1 cellular context compared by ENCODE assay signal in the genomic region with DNA sequence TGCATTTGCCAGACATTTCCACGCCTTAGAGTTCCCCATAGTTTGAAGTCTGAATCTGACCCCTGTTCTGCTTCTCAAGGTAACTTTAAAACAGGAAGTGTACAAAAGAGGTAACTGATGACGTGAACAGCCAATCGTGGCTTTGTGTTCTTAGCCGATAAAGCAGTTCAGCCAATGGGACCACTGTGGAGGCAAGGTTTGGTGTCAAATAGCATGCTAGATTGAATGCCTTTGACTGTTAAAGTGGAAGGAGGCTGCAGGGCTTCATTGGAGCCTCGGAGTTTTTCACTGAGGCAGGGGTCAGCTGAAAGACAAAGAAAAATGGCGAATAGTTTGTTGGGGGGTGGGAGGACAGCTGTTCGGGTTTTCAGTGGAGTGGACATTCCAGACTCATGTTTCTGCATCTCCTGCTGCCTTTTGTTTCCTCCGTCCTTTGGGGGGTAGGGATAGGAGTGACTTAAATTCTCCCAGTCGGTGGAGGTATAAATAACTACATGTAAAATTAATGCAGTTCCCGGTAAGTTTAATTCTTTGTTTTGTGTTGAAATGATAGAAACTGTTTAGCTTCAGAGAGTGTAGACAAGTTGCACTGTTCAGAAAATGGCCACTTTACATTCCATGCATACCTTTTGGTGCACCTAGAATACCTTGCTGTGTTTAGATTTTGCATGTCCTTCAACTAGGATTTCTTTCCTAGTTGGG.
A peak's percentile ranks its signal among the peaks of the same experiment; 100 is the strongest.
TF ChIP-seq lines count a peak whose summit lies in the region.

No MANE protein-coding gene starts in this region.

TF ChIP-seq in HepG2, 621 proteins besides CTCF, POLR2A, EP300 and RAD21 (continued from another document and continues in another):
- TF ChIP-seq FOXM1 (CRISPR knock-in tag; IDR thresholded peaks at IDR 0.05) (no peak), SMC3 (IDR thresholded peaks at IDR 0.05; ENCODE audit: low read length) (no peak), ZNF878 (CRISPR knock-in tag; IDR thresholded peaks at IDR 0.05) (no peak), ZFYVE20 (CRISPR knock-in tag; IDR thresholded peaks at IDR 0.05; ENCODE audit: borderline replicate concordance, low read depth) (no peak), BCL6 (CRISPR knock-in tag; IDR thresholded peaks at IDR 0.05) (0 out of 2 replicates have a peak, but pooled peaks have one; percentile 49), ZNF792 (CRISPR knock-in tag; IDR thresholded peaks at IDR 0.05) (peak; percentile 41; the same call in 1 of the 2 replicates), REL (CRISPR knock-in tag; conservative IDR thresholded peaks at IDR 0.05) (no peak), ZNF614 (CRISPR knock-in tag; IDR thresholded peaks at IDR 0.05; ENCODE audit: borderline replicate concordance) (no peak), GATAD2A (CRISPR knock-in tag; IDR thresholded peaks at IDR 0.05) (peak; percentile 14; the same call in 1 of the 2 replicates), ZC3H4 (CRISPR knock-in tag; IDR thresholded peaks at IDR 0.05; ENCODE audit: borderline replicate concordance) (peak; percentile 21; the same call in 1 of the 2 replicates), JDP2 (CRISPR knock-in tag; IDR thresholded peaks at IDR 0.05; ENCODE audit: borderline replicate concordance) (no peak), SP1 (IDR thresholded peaks at IDR 0.05) (no peak), SP1 (CRISPR knock-in tag; IDR thresholded peaks at IDR 0.05) (no peak), MIER3 (CRISPR knock-in tag; IDR thresholded peaks at IDR 0.05; ENCODE audit: borderline replicate concordance) (0 out of 2 replicates have a peak, but pooled peaks have one; percentile 29), SAFB2 (CRISPR knock-in tag; IDR thresholded peaks at IDR 0.05; ENCODE audit: borderline replicate concordance, low read depth) (no peak), CREB1 (IDR thresholded peaks at IDR 0.05) (peak; percentile 94), CREB1 (CRISPR knock-in tag; IDR thresholded peaks at IDR 0.05) (peak; percentile 95), ZNF30 (CRISPR knock-in tag; IDR thresholded peaks at IDR 0.05) (no peak), KDM4B (CRISPR knock-in tag; IDR thresholded peaks at IDR 0.05) (no peak), SIX4 (CRISPR knock-in tag; IDR thresholded peaks at IDR 0.05) (peak; percentile 97), KDM6A (CRISPR knock-in tag; IDR thresholded peaks at IDR 0.05; ENCODE audit: low read depth) (no peak), KDM5A (IDR thresholded peaks at IDR 0.05; ENCODE audit: borderline replicate concordance, low read length) (0 out of 2 replicates have a peak, but pooled peaks have one; percentile 76), MTA1 (CRISPR knock-in tag; IDR thresholded peaks at IDR 0.05; ENCODE audit: borderline replicate concordance) (no peak), DNMT3B (CRISPR knock-in tag; conservative IDR thresholded peaks at IDR 0.05) (no peak), CBFB (CRISPR knock-in tag; IDR thresholded peaks at IDR 0.05) (0 out of 2 replicates have a peak, but pooled peaks have one; percentile 21), NKX3-1 (CRISPR knock-in tag; IDR thresholded peaks at IDR 0.05) (no peak), ZSCAN20 (CRISPR knock-in tag; IDR thresholded peaks at IDR 0.05; ENCODE audit: borderline replicate concordance) (no peak), TCF7 (IDR thresholded peaks at IDR 0.05; ENCODE audit: low read depth) (no peak), ZFP1 (CRISPR knock-in tag; IDR thresholded peaks at IDR 0.05) (no peak), ZNF441 (CRISPR knock-in tag; IDR thresholded peaks at IDR 0.05; ENCODE audit: borderline replicate concordance) (no peak; the same call in 1 of the 2 replicates), NFKBIZ (CRISPR knock-in tag; IDR thresholded peaks at IDR 0.05) (no peak), NONO (IDR thresholded peaks at IDR 0.05) (no peak), NONO (CRISPR knock-in tag; conservative IDR thresholded peaks at IDR 0.05) (no peak), ZNF230 (CRISPR knock-in tag; IDR thresholded peaks at IDR 0.05) (no peak), TARDBP (CRISPR knock-in tag; IDR thresholded peaks at IDR 0.05) (no peak), ZNF484 (CRISPR knock-in tag; IDR thresholded peaks at IDR 0.05; ENCODE audit: borderline replicate concordance, low read depth) (no peak), RBFOX2 (IDR thresholded peaks at IDR 0.05; ENCODE audit: low read depth, low read length) (peak; percentile 72), ZNF598 (CRISPR knock-in tag; IDR thresholded peaks at IDR 0.05; ENCODE audit: borderline replicate concordance) (no peak), ZNF619 (CRISPR knock-in tag; IDR thresholded peaks at IDR 0.05) (no peak), PLRG1 (conservative IDR thresholded peaks at IDR 0.05) (no peak), RFXAP (CRISPR knock-in tag; IDR thresholded peaks at IDR 0.05; ENCODE audit: borderline replicate concordance) (0 out of 2 replicates have a peak, but pooled peaks have one; percentile 48), CBX5 (CRISPR knock-in tag; IDR thresholded peaks at IDR 0.05; ENCODE audit: borderline replicate concordance) (no peak), ZNF138 (CRISPR knock-in tag; IDR thresholded peaks at IDR 0.05; ENCODE audit: low read depth) (no peak), ZNF343 (CRISPR knock-in tag; IDR thresholded peaks at IDR 0.05) (no peak), STAT5B (CRISPR knock-in tag; IDR thresholded peaks at IDR 0.05) (no peak), RARA (CRISPR knock-in tag; IDR thresholded peaks at IDR 0.05) (no peak; the same call in 1 of the 2 replicates), ZNF292 (CRISPR knock-in tag; IDR thresholded peaks at IDR 0.05; ENCODE audit: borderline replicate concordance, low read depth) (no peak), HNF4A (CRISPR knock-in tag; IDR thresholded peaks at IDR 0.05) (no peak), ZNF839 (CRISPR knock-in tag; IDR thresholded peaks at IDR 0.05; ENCODE audit: borderline replicate concordance) (no peak), ZNF841 (CRISPR knock-in tag; IDR thresholded peaks at IDR 0.05; ENCODE audit: borderline replicate concordance) (no peak), IRF2 (CRISPR knock-in tag; IDR thresholded peaks at IDR 0.05) (0 out of 2 replicates have a peak, but pooled peaks have one; percentile 9), CHD2 (IDR thresholded peaks at IDR 0.05; ENCODE audit: low read depth, low read length) (no peak)
- TF ChIP-seq, protein P1, sequence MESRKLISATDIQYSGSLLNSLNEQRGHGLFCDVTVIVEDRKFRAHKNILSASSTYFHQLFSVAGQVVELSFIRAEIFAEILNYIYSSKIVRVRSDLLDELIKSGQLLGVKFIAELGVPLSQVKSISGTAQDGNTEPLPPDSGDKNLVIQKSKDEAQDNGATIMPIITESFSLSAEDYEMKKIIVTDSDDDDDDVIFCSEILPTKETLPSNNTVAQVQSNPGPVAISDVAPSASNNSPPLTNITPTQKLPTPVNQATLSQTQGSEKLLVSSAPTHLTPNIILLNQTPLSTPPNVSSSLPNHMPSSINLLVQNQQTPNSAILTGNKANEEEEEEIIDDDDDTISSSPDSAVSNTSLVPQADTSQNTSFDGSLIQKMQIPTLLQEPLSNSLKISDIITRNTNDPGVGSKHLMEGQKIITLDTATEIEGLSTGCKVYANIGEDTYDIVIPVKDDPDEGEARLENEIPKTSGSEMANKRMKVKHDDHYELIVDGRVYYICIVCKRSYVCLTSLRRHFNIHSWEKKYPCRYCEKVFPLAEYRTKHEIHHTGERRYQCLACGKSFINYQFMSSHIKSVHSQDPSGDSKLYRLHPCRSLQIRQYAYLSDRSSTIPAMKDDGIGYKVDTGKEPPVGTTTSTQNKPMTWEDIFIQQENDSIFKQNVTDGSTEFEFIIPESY (CRISPR knock-in tag; IDR thresholded peaks at IDR 0.05): no peak
- TF ChIP-seq, protein P2, sequence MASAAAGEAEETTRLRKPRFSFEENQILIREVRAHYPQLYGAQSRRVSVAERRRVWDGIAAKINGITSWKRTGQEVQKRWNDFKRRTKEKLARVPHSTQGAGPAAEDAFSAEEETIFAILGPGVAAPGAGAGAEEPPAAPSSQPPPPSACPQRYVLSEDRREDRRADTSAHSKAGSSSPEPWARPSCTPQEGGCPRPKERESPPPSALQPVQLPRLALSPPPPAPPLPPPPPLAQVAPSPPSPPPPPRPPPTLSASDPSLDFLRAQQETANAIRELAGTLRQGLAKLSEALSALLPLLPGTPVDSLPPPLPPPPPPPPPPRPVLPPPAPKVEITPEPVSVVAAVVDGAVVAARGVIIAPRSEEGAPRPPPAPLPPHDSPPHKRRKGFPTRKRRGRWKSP (CRISPR knock-in tag; IDR thresholded peaks at IDR 0.05): no peak
- TF ChIP-seq, protein P3, sequence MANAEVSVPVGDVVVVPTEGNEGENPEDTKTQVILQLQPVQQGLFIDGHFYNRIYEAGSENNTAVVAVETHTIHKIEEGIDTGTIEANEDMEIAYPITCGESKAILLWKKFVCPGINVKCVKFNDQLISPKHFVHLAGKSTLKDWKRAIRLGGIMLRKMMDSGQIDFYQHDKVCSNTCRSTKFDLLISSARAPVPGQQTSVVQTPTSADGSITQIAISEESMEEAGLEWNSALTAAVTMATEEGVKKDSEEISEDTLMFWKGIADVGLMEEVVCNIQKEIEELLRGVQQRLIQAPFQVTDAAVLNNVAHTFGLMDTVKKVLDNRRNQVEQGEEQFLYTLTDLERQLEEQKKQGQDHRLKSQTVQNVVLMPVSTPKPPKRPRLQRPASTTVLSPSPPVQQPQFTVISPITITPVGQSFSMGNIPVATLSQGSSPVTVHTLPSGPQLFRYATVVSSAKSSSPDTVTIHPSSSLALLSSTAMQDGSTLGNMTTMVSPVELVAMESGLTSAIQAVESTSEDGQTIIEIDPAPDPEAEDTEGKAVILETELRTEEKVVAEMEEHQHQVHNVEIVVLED (CRISPR knock-in tag; IDR thresholded peaks at IDR 0.05; ENCODE audit: borderline replicate concordance): no peak
- TF ChIP-seq, protein P4, sequence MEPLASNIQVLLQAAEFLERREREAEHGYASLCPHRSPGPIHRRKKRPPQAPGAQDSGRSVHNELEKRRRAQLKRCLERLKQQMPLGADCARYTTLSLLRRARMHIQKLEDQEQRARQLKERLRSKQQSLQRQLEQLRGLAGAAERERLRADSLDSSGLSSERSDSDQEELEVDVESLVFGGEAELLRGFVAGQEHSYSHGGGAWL (CRISPR knock-in tag; IDR thresholded peaks at IDR 0.05): no peak
- TF ChIP-seq, protein P5, sequence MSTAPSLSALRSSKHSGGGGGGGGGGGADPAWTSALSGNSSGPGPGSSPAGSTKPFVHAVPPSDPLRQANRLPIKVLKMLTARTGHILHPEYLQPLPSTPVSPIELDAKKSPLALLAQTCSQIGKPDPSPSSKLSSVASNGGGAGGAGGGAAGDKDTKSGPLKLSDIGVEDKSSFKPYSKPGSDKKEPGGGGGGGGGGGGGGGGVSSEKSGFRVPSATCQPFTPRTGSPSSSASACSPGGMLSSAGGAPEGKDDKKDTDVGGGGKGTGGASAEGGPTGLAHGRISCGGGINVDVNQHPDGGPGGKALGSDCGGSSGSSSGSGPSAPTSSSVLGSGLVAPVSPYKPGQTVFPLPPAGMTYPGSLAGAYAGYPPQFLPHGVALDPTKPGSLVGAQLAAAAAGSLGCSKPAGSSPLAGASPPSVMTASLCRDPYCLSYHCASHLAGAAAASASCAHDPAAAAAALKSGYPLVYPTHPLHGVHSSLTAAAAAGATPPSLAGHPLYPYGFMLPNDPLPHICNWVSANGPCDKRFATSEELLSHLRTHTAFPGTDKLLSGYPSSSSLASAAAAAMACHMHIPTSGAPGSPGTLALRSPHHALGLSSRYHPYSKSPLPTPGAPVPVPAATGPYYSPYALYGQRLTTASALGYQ (CRISPR knock-in tag; IDR thresholded peaks at IDR 0.05): 0 out of 2 replicates have a peak, but pooled peaks have one; percentile 33
- TF ChIP-seq, protein P6, sequence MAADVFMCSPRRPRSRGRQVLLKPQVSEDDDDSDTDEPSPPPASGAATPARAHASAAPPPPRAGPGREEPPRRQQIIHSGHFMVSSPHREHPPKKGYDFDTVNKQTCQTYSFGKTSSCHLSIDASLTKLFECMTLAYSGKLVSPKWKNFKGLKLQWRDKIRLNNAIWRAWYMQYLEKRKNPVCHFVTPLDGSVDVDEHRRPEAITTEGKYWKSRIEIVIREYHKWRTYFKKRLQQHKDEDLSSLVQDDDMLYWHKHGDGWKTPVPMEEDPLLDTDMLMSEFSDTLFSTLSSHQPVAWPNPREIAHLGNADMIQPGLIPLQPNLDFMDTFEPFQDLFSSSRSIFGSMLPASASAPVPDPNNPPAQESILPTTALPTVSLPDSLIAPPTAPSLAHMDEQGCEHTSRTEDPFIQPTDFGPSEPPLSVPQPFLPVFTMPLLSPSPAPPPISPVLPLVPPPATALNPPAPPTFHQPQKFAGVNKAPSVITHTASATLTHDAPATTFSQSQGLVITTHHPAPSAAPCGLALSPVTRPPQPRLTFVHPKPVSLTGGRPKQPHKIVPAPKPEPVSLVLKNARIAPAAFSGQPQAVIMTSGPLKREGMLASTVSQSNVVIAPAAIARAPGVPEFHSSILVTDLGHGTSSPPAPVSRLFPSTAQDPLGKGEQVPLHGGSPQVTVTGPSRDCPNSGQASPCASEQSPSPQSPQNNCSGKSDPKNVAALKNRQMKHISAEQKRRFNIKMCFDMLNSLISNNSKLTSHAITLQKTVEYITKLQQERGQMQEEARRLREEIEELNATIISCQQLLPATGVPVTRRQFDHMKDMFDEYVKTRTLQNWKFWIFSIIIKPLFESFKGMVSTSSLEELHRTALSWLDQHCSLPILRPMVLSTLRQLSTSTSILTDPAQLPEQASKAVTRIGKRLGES (CRISPR knock-in tag; IDR thresholded peaks at IDR 0.05; ENCODE audit: borderline replicate concordance): no peak
- TF ChIP-seq, protein P7, sequence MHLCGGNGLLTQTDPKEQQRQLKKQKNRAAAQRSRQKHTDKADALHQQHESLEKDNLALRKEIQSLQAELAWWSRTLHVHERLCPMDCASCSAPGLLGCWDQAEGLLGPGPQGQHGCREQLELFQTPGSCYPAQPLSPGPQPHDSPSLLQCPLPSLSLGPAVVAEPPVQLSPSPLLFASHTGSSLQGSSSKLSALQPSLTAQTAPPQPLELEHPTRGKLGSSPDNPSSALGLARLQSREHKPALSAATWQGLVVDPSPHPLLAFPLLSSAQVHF (CRISPR knock-in tag; IDR thresholded peaks at IDR 0.05): no peak
